In genomic region chr6:26412954-26413353, GRCh38 we compare ENCODE assay signal across 22 cellular contexts. TPM values are rescaled to one million over a fixed set of nuclear protein-coding genes. Genes with fewer than 3 reads are reported as not detected.
DNase-seq lines count a peak whose midpoint lies in the region; ATAC-seq, FAIRE-seq and TF ChIP-seq lines count a peak whose summit lies in the region.
"Had no signal": no experiment of that assay in that cellular context is flagged by ENCODE, and none has a peak within 500 bp of the region (broad histone marks: within the 10 kb centered on the region; RNA-seq: fewer than 3 reads in every experiment).

No MANE protein-coding gene starts in this region.

- in situ Hi-C loops in K562 (cut with MboI) = no loop called here

- BruUV-seq in K562 (replicated peaks; lab: Mats Ljungman, UMichigan) = no TSS peak
- no TSS peak for BruUV-seq in Calu3 (replicated peaks; lab: Mats Ljungman, UMichigan)

- no peak for FAIRE-seq in K562 (lab: Jason Lieb, UNC)
- FAIRE-seq: GM12891 had no signal

- H4K20me1 ChIP-seq in BLaER1 = peaks cover 7% of the 10 kb centered on the region; the same call in 1 of the 2 replicates
- H4K20me1 ChIP-seq in K562 (replicated peaks; ENCODE audit: control insufficient read depth, insufficient read depth, low read length) = no peaks in the 10 kb centered on the region
- H4K20me1 ChIP-seq: BLaER1 treated with 17β-estradiol and CSF1 and Interleukin-3, amounts not matched to agents 10 nM and 100 nM had no signal

- POLR2A ChIA-PET in K562 (lab: Yijun Ruan, JAX) = interaction anchor here (0.6 to 1.2 kb wide), 2 partner anchors 18 to 69 kb away, joined by 3 to 4 read pairs; no protein-coding TSS in a partner anchor
- POLR2A ChIA-PET in naive thymus-derived CD8-positive, alpha-beta T cell (lab: Charles Lee) = no interaction called here

- no peak overlapping the region for H3K4me3 ChIP-seq in BLaER1
- no peak overlapping the region for H3K4me3 ChIP-seq in K562
- H3K4me3 ChIP-seq: BLaER1 treated with 17β-estradiol and CSF1 and Interleukin-3, amounts not matched to agents 10 nM and 100 nM had no signal

- TF ChIP-seq CTCF in K562 (IDR thresholded peaks at IDR 0.05 in 2 of 3, conservative IDR thresholded peaks at IDR 0.05 in 1 of 3; ENCODE audit: insufficient read depth in 2 of 3, low read depth in 1 of 3, low read length in 3 of 3) (no peak), Calu3 (IDR thresholded peaks at IDR 0.05; ENCODE audit: unreplicated experiment) (no peak)

- H3K4me3 Mint-ChIP-seq in activated naive CD8-positive, alpha-beta T cell = no peak overlapping the region
- no peak overlapping the region for H3K4me3 Mint-ChIP-seq in activated naive CD8-positive, alpha-beta T cell treated with anti-CD3 and anti-CD28 coated beads, Interleukin-2, amount 50 U/mL, for 24 hours
- H3K4me3 Mint-ChIP-seq in naive thymus-derived CD8-positive, alpha-beta T cell = no peak overlapping the region
- no peak overlapping the region for H3K4me3 Mint-ChIP-seq in Calu3 (ENCODE audit: low read depth, unreplicated experiment)
- H3K4me3 Mint-ChIP-seq: CD8-positive, alpha-beta T cell had no signal

- intact Hi-C loops in K562 (cut with micrococcal nuclease) (no loop called here), Calu3 (cut with micrococcal nuclease; ENCODE audit: unreplicated experiment) (no loop called here)

- WGBS in K562 (ENCODE audit: insufficient coverage, low coverage, missing lambda C conversion rate) = 54% methylated on average over 4 of the region's 4 CpGs

- H3K4me1 Mint-ChIP-seq in activated naive CD8-positive, alpha-beta T cell (ENCODE audit: low read depth) = peaks cover 18% of the 10 kb centered on the region
- peaks cover 11% of the 10 kb centered on the region for H3K4me1 Mint-ChIP-seq in activated naive CD8-positive, alpha-beta T cell treated with anti-CD3 and anti-CD28 coated beads, Interleukin-2, amount 50 U/mL, for 24 hours
- H3K4me1 Mint-ChIP-seq in naive thymus-derived CD8-positive, alpha-beta T cell = peaks cover 14 to 48% (median 26%) of the 10 kb centered on the region in 4 donors
- H3K4me1 Mint-ChIP-seq in Calu3 (ENCODE audit: low read depth, unreplicated experiment) = no peaks in the 10 kb centered on the region

- H3K9me3 ChIP-seq in BLaER1 (peaks cover 17% of the 10 kb centered on the region), K562 (replicated peaks; ENCODE audit: control insufficient read depth, insufficient read depth, low read depth, low read length) (no peaks in the 10 kb centered on the region)

- H3K9ac ChIP-seq in BLaER1 (no peak overlapping the region), K562 (ENCODE audit: insufficient read depth in 1 of 2, low read depth in 2 of 2, low read length in 2 of 2) (peak overlapping the region in 1 of 2 experiments; percentile 30; a peak in 1 of 4 replicates)
- H3K9ac ChIP-seq: BLaER1 treated with 17β-estradiol and CSF1 and Interleukin-3, amounts not matched to agents 10 nM and 100 nM had no signal

- H3K36me3 ChIP-seq in BLaER1 = peaks cover 69% of the 10 kb centered on the region
- no peaks in the 10 kb centered on the region for H3K36me3 ChIP-seq in K562 (ENCODE audit: control insufficient read depth, insufficient read depth, low read length)

- H3K4me2 ChIP-seq in BLaER1 (0 out of 2 replicates have a peak overlapping the region, but pooled peaks have one; percentile 57), K562 (ENCODE audit: insufficient read depth, low read length) (no peak overlapping the region)

- no peak for TF ChIP-seq RAD21 in K562 (CRISPR knock-in tag; conservative IDR thresholded peaks at IDR 0.05 in 1 of 2, IDR thresholded peaks at IDR 0.05 in 1 of 2)

- no peak for ATAC-seq in activated naive CD8-positive, alpha-beta T cell treated with anti-CD3 and anti-CD28 coated beads, Interleukin-2, amount 50 U/mL, for 24 hours
- no peak for ATAC-seq in K562
- no peak for ATAC-seq in naive thymus-derived CD8-positive, alpha-beta T cell
- ATAC-seq: CD8-positive, alpha-beta T cell; HCT116 had no signal

- CTCF ChIA-PET in K562 (lab: Yijun Ruan, JAX; ENCODE audit: low intra/inter-chr PET ratio) (no interaction called here), Calu3 (lab: Charles Lee) (no interaction called here)

- DNase-seq in activated naive CD8-positive, alpha-beta T cell treated with anti-CD3 and anti-CD28 coated beads, Interleukin-2, amount 50 U/mL, for 24 hours = no peak
- no peak for DNase-seq in K562 (ENCODE audit: extremely low read depth in 1 of 4, low spot score in 3 of 4)
- no peak for DNase-seq in naive thymus-derived CD8-positive, alpha-beta T cell
- no peak for DNase-seq in Calu3
- no peak for DNase-seq in kidney tubule cell (ENCODE audit: low spot score)
- DNase-seq: CD8-positive, alpha-beta T cell; DMS79 treated with DMSO at 0.1 percent for 48 hours; GF-D8; NCI-H1048; NCI-H1417; NCI-H1694; NCI-H2029 treated with DMSO at 0.1 percent for 48 hours; NCI-H526 treated with DMSO at 0.1 percent for 48 hours; RPMI8226; SHP77 had no signal

- no peaks in the 10 kb centered on the region for H3K27me3 Mint-ChIP-seq in activated naive CD8-positive, alpha-beta T cell
- H3K27me3 Mint-ChIP-seq in activated naive CD8-positive, alpha-beta T cell treated with anti-CD3 and anti-CD28 coated beads, Interleukin-2, amount 50 U/mL, for 24 hours = no peaks in the 10 kb centered on the region
- no peaks in the 10 kb centered on the region for H3K27me3 Mint-ChIP-seq in naive thymus-derived CD8-positive, alpha-beta T cell
- H3K27me3 Mint-ChIP-seq in Calu3 (ENCODE audit: unreplicated experiment) = no peaks in the 10 kb centered on the region
- H3K27me3 Mint-ChIP-seq: IgD-negative memory B cell had no signal

- H2AFZ ChIP-seq in K562 (ENCODE audit: low read depth, low read length) = no peak overlapping the region

- H3K27ac ChIP-seq in BLaER1 = no peak overlapping the region
- H3K27ac ChIP-seq in K562 (ENCODE audit: extremely low read depth, low read depth, low read length) = no peak overlapping the region
- H3K27ac ChIP-seq: HL-60 had no signal

- no peaks in the 10 kb centered on the region for H3K79me2 ChIP-seq in K562 (ENCODE audit: control insufficient read depth, insufficient read depth, low read length)

- no peak for TF ChIP-seq EP300 in K562 (IDR thresholded peaks at IDR 0.05; ENCODE audit: low read length)

- H3K27me3 ChIP-seq in BLaER1 = no peaks in the 10 kb centered on the region
- no peaks in the 10 kb centered on the region for H3K27me3 ChIP-seq in K562 (ENCODE audit: control insufficient read depth in 2 of 2, insufficient read depth in 2 of 2, low read length in 2 of 2)
- H3K27me3 ChIP-seq: BLaER1 treated with 17β-estradiol and CSF1 and Interleukin-3, amounts not matched to agents 10 nM and 100 nM had no signal

- H3K4me1 ChIP-seq in BLaER1 (peaks cover 35% of the 10 kb centered on the region), K562 (replicated peaks in 1 of 2; ENCODE audit: control insufficient read depth in 2 of 2, insufficient read depth in 2 of 2, low read length in 2 of 2) (peaks cover 3 to 5% of the 10 kb centered on the region in 2 experiments; a peak in 3 of 5 replicates)

- TF ChIP-seq POLR2A in K562 (conservative IDR thresholded peaks at IDR 0.05) = no peak

- H3K27ac Mint-ChIP-seq in activated naive CD8-positive, alpha-beta T cell = peak overlapping the region; percentile 50
- H3K27ac Mint-ChIP-seq in activated naive CD8-positive, alpha-beta T cell treated with anti-CD3 and anti-CD28 coated beads, Interleukin-2, amount 50 U/mL, for 24 hours = no peak overlapping the region
- H3K27ac Mint-ChIP-seq in naive thymus-derived CD8-positive, alpha-beta T cell = peak overlapping the region in 9 of 10 donors; percentile 0 to 80 (median 62)
- no peak overlapping the region for H3K27ac Mint-ChIP-seq in Calu3 (ENCODE audit: unreplicated experiment)

- peaks cover 9% of the 10 kb centered on the region for H3K9me3 Mint-ChIP-seq in activated naive CD8-positive, alpha-beta T cell (ENCODE audit: low read depth)
- H3K9me3 Mint-ChIP-seq in activated naive CD8-positive, alpha-beta T cell treated with anti-CD3 and anti-CD28 coated beads, Interleukin-2, amount 50 U/mL, for 24 hours = peaks cover 13% of the 10 kb centered on the region
- H3K9me3 Mint-ChIP-seq in naive thymus-derived CD8-positive, alpha-beta T cell = peaks cover 0 to 21% (median 0%) of the 10 kb centered on the region in 9 donors
- H3K9me3 Mint-ChIP-seq in Calu3 (ENCODE audit: low read depth, unreplicated experiment) = peaks cover 3% of the 10 kb centered on the region

- peaks cover 12% of the 10 kb centered on the region for H3K36me3 Mint-ChIP-seq in activated naive CD8-positive, alpha-beta T cell
- H3K36me3 Mint-ChIP-seq in activated naive CD8-positive, alpha-beta T cell treated with anti-CD3 and anti-CD28 coated beads, Interleukin-2, amount 50 U/mL, for 24 hours (ENCODE audit: low read depth) = peaks cover 35% of the 10 kb centered on the region
- peaks cover 33 to 75% (median 46%) of the 10 kb centered on the region in 3 donors for H3K36me3 Mint-ChIP-seq in naive thymus-derived CD8-positive, alpha-beta T cell
- no peaks in the 10 kb centered on the region for H3K36me3 Mint-ChIP-seq in Calu3 (ENCODE audit: insufficient read depth, unreplicated experiment)

- no peaks in the 10 kb centered on the region for H3K9me1 ChIP-seq in K562 (ENCODE audit: control insufficient read depth, insufficient read depth, low read length)

RNA-seq across cellular contexts. Expression of gene BTN3A1, which starts 10.9 kb away (rescaled TPM):
- total RNA-seq in K562 (2011; cell fraction: chromatin; rRNA removed; ENCODE audit: low replicate concordance) = 27.1 and 31.9 TPM in 2 replicates
- total RNA-seq in K562 (2011; cell fraction: nucleolus; rRNA removed) = 9.3 and 13.9 TPM in 2 replicates
- 16.0 and 21.1 TPM in 2 replicates for total RNA-seq in K562 (2011; cell fraction: nucleoplasm; rRNA removed)
- total RNA-seq in K562 (2014; rRNA removed) (2.8 and 3.6 TPM in 2 replicates), K562 (2014; rRNA removed; fragmentation: Illumina TruSeq; extraction: Trizol) (4.3 and 4.7 TPM in 2 replicates), K562 (2015; rRNA removed; fragmentation: Illumina TruSeq; extraction: Trizol) (3.4 and 3.7 TPM in 2 replicates), K562 (2021) (3.9 and 4.2 TPM in 2 replicates), Calu3 (2022) (29.0 and 40.5 TPM in 2 replicates)
- polyA plus RNA-seq in K562 (2011; rRNA removed) (8.5 and 11.2 TPM in 2 replicates), K562 (2014; fragmentation: Illumina TruSeq; extraction: Trizol) (4.2 and 4.7 TPM in 2 replicates), K562 (2014; fragmentation: Nextera tagmentation; extraction: Ambion mirVana) (1 to 10 TPM in 1 of 2 experiments, under 1 TPM in 1; 0.84 to 2.5 TPM), K562 (2014; rRNA removed) (4.0 and 4.1 TPM in 2 replicates)
- polyA plus RNA-seq in K562 (2011; cell fraction: cytosol; rRNA removed) = 2.8 and 4.4 TPM in 2 replicates
- polyA plus RNA-seq in K562 (2011; cell fraction: nucleus; rRNA removed) = 26.6 and 31.8 TPM in 2 replicates
- polyA plus RNA-seq in K562 (2012) = 3.9 and 10.6 TPM in 2 replicates
- polyA minus RNA-seq in K562 (2011; rRNA and poly(A)+ RNA removed) = 9.1 and 10.0 TPM in 2 replicates
- polyA minus RNA-seq in K562 (2011; cell fraction: cytosol; rRNA and poly(A)+ RNA removed) = 1.5 and 3.4 TPM in 2 replicates
- 6.9 and 12.1 TPM in 2 replicates for polyA minus RNA-seq in K562 (2011; cell fraction: nucleus; rRNA and poly(A)+ RNA removed)
- total RNA-seq in naive thymus-derived CD8-positive, alpha-beta T cell = 100 to 1,000 TPM; 245 to 250 TPM
- 10 to 100 TPM; 39.8 to 63.0 (median 47.3) TPM for polyA plus RNA-seq in naive thymus-derived CD8-positive, alpha-beta T cell

RNA-seq across cellular contexts. Expression of gene BTN3A3, which starts 27.4 kb away (rescaled TPM):
- total RNA-seq in K562 (2011; cell fraction: chromatin; rRNA removed; ENCODE audit: low replicate concordance) = 19.6 and 24.0 TPM in 2 replicates
- 4.6 and 4.8 TPM in 2 replicates for total RNA-seq in K562 (2011; cell fraction: nucleolus; rRNA removed)
- 16.4 and 24.1 TPM in 2 replicates for total RNA-seq in K562 (2011; cell fraction: nucleoplasm; rRNA removed)
- total RNA-seq in K562 (2014; rRNA removed) = 0.45 and 1.0 TPM in 2 replicates
- total RNA-seq in K562 (2014; rRNA removed; fragmentation: Illumina TruSeq; extraction: Trizol) = 1.2 and 1.4 TPM in 2 replicates
- 0.98 and 1.3 TPM in 2 replicates for total RNA-seq in K562 (2015; rRNA removed; fragmentation: Illumina TruSeq; extraction: Trizol)
- total RNA-seq in K562 (2021) = 1.4 and 1.5 TPM in 2 replicates
- 3.5 and 7.6 TPM in 2 replicates for polyA plus RNA-seq in K562 (2011; rRNA removed)
- 0.51 and 1.6 TPM in 2 replicates for polyA plus RNA-seq in K562 (2011; cell fraction: cytosol; rRNA removed)
- 24.8 and 44.0 TPM in 2 replicates for polyA plus RNA-seq in K562 (2011; cell fraction: nucleus; rRNA removed)
- polyA plus RNA-seq in K562 (2012) = 1.1 and 3.0 TPM in 2 replicates
- polyA plus RNA-seq in K562 (2014; fragmentation: Illumina TruSeq; extraction: Trizol) = 0.71 and 1.00 TPM in 2 replicates
- under 1 TPM; 0.21 to 0.41 TPM for polyA plus RNA-seq in K562 (2014; fragmentation: Nextera tagmentation; extraction: Ambion mirVana)
- 1.1 and 1.3 TPM in 2 replicates for polyA plus RNA-seq in K562 (2014; rRNA removed)
- 5.6 and 15.4 TPM in 2 replicates for polyA minus RNA-seq in K562 (2011; rRNA and poly(A)+ RNA removed)
- 0.19 and 0.82 TPM in 2 replicates for polyA minus RNA-seq in K562 (2011; cell fraction: cytosol; rRNA and poly(A)+ RNA removed)
- 3.4 and 18.0 TPM in 2 replicates for polyA minus RNA-seq in K562 (2011; cell fraction: nucleus; rRNA and poly(A)+ RNA removed)
- total RNA-seq in naive thymus-derived CD8-positive, alpha-beta T cell = 100 to 1,000 TPM; 203 to 208 TPM
- polyA plus RNA-seq in naive thymus-derived CD8-positive, alpha-beta T cell = 10 to 100 TPM; 65.0 to 80.2 (median 79.3) TPM
- total RNA-seq in Calu3 (2022) = 15.5 and 20.6 TPM in 2 replicates

RNA-seq across cellular contexts. Expression of gene BTN2A2, which starts 30.0 kb away (rescaled TPM):
- 52.6 and 53.2 TPM in 2 replicates for total RNA-seq in K562 (2011; cell fraction: chromatin; rRNA removed; ENCODE audit: low replicate concordance)
- total RNA-seq in K562 (2011; cell fraction: nucleolus; rRNA removed) = 31.5 and 32.4 TPM in 2 replicates
- 41.5 and 49.2 TPM in 2 replicates for total RNA-seq in K562 (2011; cell fraction: nucleoplasm; rRNA removed)
- total RNA-seq in K562 (2014; rRNA removed) (5.9 and 8.1 TPM in 2 replicates), K562 (2014; rRNA removed; fragmentation: Illumina TruSeq; extraction: Trizol) (10.0 and 10.1 TPM in 2 replicates), K562 (2015; rRNA removed; fragmentation: Illumina TruSeq; extraction: Trizol) (7.9 and 8.6 TPM in 2 replicates), K562 (2021) (10.1 and 11.5 TPM in 2 replicates), Calu3 (2022) (16.9 and 17.6 TPM in 2 replicates)
- polyA plus RNA-seq in K562 (2011; rRNA removed) (15.5 and 17.1 TPM in 2 replicates), K562 (2014; fragmentation: Illumina TruSeq; extraction: Trizol) (9.1 and 9.3 TPM in 2 replicates), K562 (2014; fragmentation: Nextera tagmentation; extraction: Ambion mirVana) (10 to 100 TPM in 1 of 2 experiments, 1 to 10 TPM in 1; 8.4 to 11.7 TPM), K562 (2014; rRNA removed) (10.2 and 11.9 TPM in 2 replicates)
- polyA plus RNA-seq in K562 (2011; cell fraction: cytosol; rRNA removed) = 11.3 and 11.6 TPM in 2 replicates
- polyA plus RNA-seq in K562 (2011; cell fraction: nucleus; rRNA removed) = 46.8 and 65.8 TPM in 2 replicates
- polyA plus RNA-seq in K562 (2012) = 8.6 and 14.3 TPM in 2 replicates
- 22.6 and 30.6 TPM in 2 replicates for polyA minus RNA-seq in K562 (2011; rRNA and poly(A)+ RNA removed)
- polyA minus RNA-seq in K562 (2011; cell fraction: cytosol; rRNA and poly(A)+ RNA removed) = 6.9 and 8.7 TPM in 2 replicates
- 23.0 and 33.8 TPM in 2 replicates for polyA minus RNA-seq in K562 (2011; cell fraction: nucleus; rRNA and poly(A)+ RNA removed)
- 10 to 100 TPM; 24.6 to 26.8 TPM for total RNA-seq in naive thymus-derived CD8-positive, alpha-beta T cell
- 1 to 10 TPM; 2.3 to 5.8 (median 2.7) TPM for polyA plus RNA-seq in naive thymus-derived CD8-positive, alpha-beta T cell

RNA-seq across cellular contexts. Expression of gene BTN2A1, which starts 44.8 kb away (rescaled TPM):
- total RNA-seq in K562 (2011; cell fraction: chromatin; rRNA removed; ENCODE audit: low replicate concordance) = 41.4 and 45.8 TPM in 2 replicates
- total RNA-seq in K562 (2011; cell fraction: nucleolus; rRNA removed) = 30.1 and 32.4 TPM in 2 replicates
- 28.4 and 29.5 TPM in 2 replicates for total RNA-seq in K562 (2011; cell fraction: nucleoplasm; rRNA removed)
- total RNA-seq in K562 (2014; rRNA removed) (6.7 and 6.8 TPM in 2 replicates), K562 (2014; rRNA removed; fragmentation: Illumina TruSeq; extraction: Trizol) (17.2 and 17.6 TPM in 2 replicates), K562 (2015; rRNA removed; fragmentation: Illumina TruSeq; extraction: Trizol) (15.9 and 16.2 TPM in 2 replicates), K562 (2021) (13.0 and 13.5 TPM in 2 replicates), Calu3 (2022) (29.4 and 32.5 TPM in 2 replicates)
- polyA plus RNA-seq in K562 (2011; rRNA removed) (18.9 and 23.2 TPM in 2 replicates), K562 (2014; fragmentation: Illumina TruSeq; extraction: Trizol) (19.4 and 22.1 TPM in 2 replicates), K562 (2014; fragmentation: Nextera tagmentation; extraction: Ambion mirVana) (10 to 100 TPM in 1 of 2 experiments, 1 to 10 TPM in 1; 7.0 to 16.4 TPM), K562 (2014; rRNA removed) (18.0 and 21.7 TPM in 2 replicates)
- 13.3 and 16.1 TPM in 2 replicates for polyA plus RNA-seq in K562 (2011; cell fraction: cytosol; rRNA removed)
- polyA plus RNA-seq in K562 (2011; cell fraction: nucleus; rRNA removed) = 33.9 and 39.5 TPM in 2 replicates
- polyA plus RNA-seq in K562 (2012) = 12.6 and 22.3 TPM in 2 replicates
- polyA minus RNA-seq in K562 (2011; rRNA and poly(A)+ RNA removed) = 22.7 and 32.0 TPM in 2 replicates
- polyA minus RNA-seq in K562 (2011; cell fraction: cytosol; rRNA and poly(A)+ RNA removed) = 6.4 and 8.2 TPM in 2 replicates
- 11.0 and 19.7 TPM in 2 replicates for polyA minus RNA-seq in K562 (2011; cell fraction: nucleus; rRNA and poly(A)+ RNA removed)
- total RNA-seq in naive thymus-derived CD8-positive, alpha-beta T cell = 10 to 100 TPM; 59.0 to 63.6 TPM
- 10 to 100 TPM in 2 of 3 donors, 1 to 10 TPM in 1; 9.6 to 13.7 (median 11.6) TPM for polyA plus RNA-seq in naive thymus-derived CD8-positive, alpha-beta T cell

RNA-seq across cellular contexts. Expression of gene BTN3A2, which starts 48.0 kb away (rescaled TPM):
- 20.7 and 24.8 TPM in 2 replicates for total RNA-seq in K562 (2011; cell fraction: chromatin; rRNA removed; ENCODE audit: low replicate concordance)
- 11.8 and 12.0 TPM in 2 replicates for total RNA-seq in K562 (2011; cell fraction: nucleolus; rRNA removed)
- 14.7 and 20.5 TPM in 2 replicates for total RNA-seq in K562 (2011; cell fraction: nucleoplasm; rRNA removed)
- total RNA-seq in K562 (2014; rRNA removed) = 2.7 and 3.1 TPM in 2 replicates
- 5.8 and 6.8 TPM in 2 replicates for total RNA-seq in K562 (2014; rRNA removed; fragmentation: Illumina TruSeq; extraction: Trizol)
- 4.4 and 5.3 TPM in 2 replicates for total RNA-seq in K562 (2015; rRNA removed; fragmentation: Illumina TruSeq; extraction: Trizol)
- total RNA-seq in K562 (2021) = 5.1 and 6.4 TPM in 2 replicates
- 10.1 and 11.2 TPM in 2 replicates for polyA plus RNA-seq in K562 (2011; rRNA removed)
- 3.7 and 5.9 TPM in 2 replicates for polyA plus RNA-seq in K562 (2011; cell fraction: cytosol; rRNA removed)
- 19.2 and 19.7 TPM in 2 replicates for polyA plus RNA-seq in K562 (2011; cell fraction: nucleus; rRNA removed)
- 5.5 and 7.0 TPM in 2 replicates for polyA plus RNA-seq in K562 (2012)
- 6.1 and 7.6 TPM in 2 replicates for polyA plus RNA-seq in K562 (2014; fragmentation: Illumina TruSeq; extraction: Trizol)
- 1 to 10 TPM; 3.5 to 7.5 TPM for polyA plus RNA-seq in K562 (2014; fragmentation: Nextera tagmentation; extraction: Ambion mirVana)
- polyA plus RNA-seq in K562 (2014; rRNA removed) = 6.2 and 7.7 TPM in 2 replicates
- polyA minus RNA-seq in K562 (2011; rRNA and poly(A)+ RNA removed) = 15.3 and 16.2 TPM in 2 replicates
- polyA minus RNA-seq in K562 (2011; cell fraction: cytosol; rRNA and poly(A)+ RNA removed) = 4.1 and 5.9 TPM in 2 replicates
- polyA minus RNA-seq in K562 (2011; cell fraction: nucleus; rRNA and poly(A)+ RNA removed) = 4.7 and 11.4 TPM in 2 replicates
- total RNA-seq in naive thymus-derived CD8-positive, alpha-beta T cell = 100 to 1,000 TPM; 148 to 158 TPM
- polyA plus RNA-seq in naive thymus-derived CD8-positive, alpha-beta T cell = 100 to 1,000 TPM; 119 to 160 (median 151) TPM
- total RNA-seq in Calu3 (2022) = 28.2 and 36.3 TPM in 2 replicates

Comparison
In these comparisons a context has a peak if more than half of its experiments do, and no peak if none do; other contexts are left out.
1. H3K27ac Mint-ChIP-seq: peak in activated naive CD8-positive, alpha-beta T cell (single experiment) and naive thymus-derived CD8-positive, alpha-beta T cell (9 of 10); none in activated naive CD8-positive, alpha-beta T cell treated with anti-CD3 and anti-CD28 coated beads, Interleukin-2, amount 50 U/mL, for 24 hours (single experiment) and Calu3 (single experiment).